In genomic region chr6:20211037-20211940, GRCh38 we compare ENCODE assay signal across 8 cellular contexts. TPM values are rescaled to one million over a fixed set of nuclear protein-coding genes. Genes with fewer than 3 reads are reported as not detected.
DNase-seq lines count a peak whose midpoint lies in the region; ATAC-seq and TF ChIP-seq lines count a peak whose summit lies in the region.

No MANE protein-coding gene starts in this region.

- H3K4me1 ChIP-seq in osteoblast (ENCODE audit: insufficient read depth, low read length): peaks cover 7% of the 10 kb centered on the region

- H3K27me3 ChIP-seq in GM06990 (replicated peaks; ENCODE audit: control insufficient read depth, insufficient read depth, low read length) (no peaks in the 10 kb centered on the region), H7 (ENCODE audit: control insufficient read depth, insufficient read depth, low read length) (no peaks in the 10 kb centered on the region), osteoblast (ENCODE audit: insufficient read depth, low read length) (no peaks in the 10 kb centered on the region)

- H3K27ac ChIP-seq in osteoblast (ENCODE audit: low read depth, low read length): peak overlapping the region; percentile 9

- peak overlapping the region; percentile 90 for H2AFZ ChIP-seq in osteoblast (ENCODE audit: low read length)

- no peak for DNase-seq in GM06990 (ENCODE audit: extremely low read depth, insufficient read length)
- peak; percentile 65 for DNase-seq in H7
- peak; percentile 85 for DNase-seq in RPMI8226
- no peak for DNase-seq in osteoblast (ENCODE audit: insufficient read length, low spot score, missing footprints)
- DNase-seq in GM13976 (ENCODE audit: low spot score): no peak
- no peak for DNase-seq in NCI-H187 treated with DMSO at 0.1 percent for 48 hours (lab: John Stamatoyannopoulos, UW)

- peak overlapping the region; percentile 95 for H3K4me2 ChIP-seq in osteoblast (ENCODE audit: insufficient read depth, low read length)

- ATAC-seq in esophagus mucosa: peak; percentile 73
- no peak for ATAC-seq in GM18868 (IDR thresholded peaks at IDR 0.05; ENCODE audit: unreplicated experiment)

- H3K4me3 ChIP-seq in GM06990 (replicated peaks; ENCODE audit: low read depth, low read length) (peak overlapping the region; percentile 77), H7 (ENCODE audit: insufficient read depth, low read depth, low read length) (peak overlapping the region; percentile 81), osteoblast (ENCODE audit: insufficient read depth, low read length) (peak overlapping the region; percentile 81)

- no peaks in the 10 kb centered on the region for H3K79me2 ChIP-seq in osteoblast (ENCODE audit: insufficient read depth, low read length)

- in situ Hi-C loops in GM13976 (cut with MboI; ENCODE audit: low sequenced_read_pairs, unreplicated experiment): no loop called here

- no peaks in the 10 kb centered on the region for H4K20me1 ChIP-seq in osteoblast (ENCODE audit: insufficient read depth, low read length)

- H3K36me3 ChIP-seq in GM06990 (ENCODE audit: control insufficient read depth, insufficient read depth, low read length): no peaks in the 10 kb centered on the region
- no peaks in the 10 kb centered on the region for H3K36me3 ChIP-seq in H7 (replicated peaks; ENCODE audit: control insufficient read depth, insufficient read depth, low read length)
- H3K36me3 ChIP-seq in osteoblast (ENCODE audit: insufficient read depth, low read length): no peaks in the 10 kb centered on the region

- TF ChIP-seq CTCF in GM06990 (IDR thresholded peaks at IDR 0.05; ENCODE audit: insufficient read depth, low read length, poor library complexity, severe bottlenecking) (no peak), osteoblast (IDR thresholded peaks at IDR 0.05; ENCODE audit: extremely low read depth, low read depth, low read length) (no peak), GM13976 (IDR thresholded peaks at IDR 0.05; ENCODE audit: borderline replicate concordance, control extremely low read depth, extremely low read depth, insufficient read depth, missing control alignments) (no peak)

- H3K9me3 ChIP-seq in osteoblast (ENCODE audit: low read depth, low read length): no peaks in the 10 kb centered on the region

RNA-seq across cellular contexts. Expression of gene MBOAT1, which starts 1.0 kb away (rescaled TPM):
- total RNA-seq in H7 (2014; rRNA removed; shearing (Covaris generic)): 17.9 and 23.6 TPM in 2 replicates
- 6.3 TPM for total RNA-seq in esophagus mucosa
- 0.88 and 1.4 TPM in 2 replicates for total RNA-seq in osteoblast

Comparison
In these comparisons a context has a peak if more than half of its experiments do, and no peak if none do; other contexts are left out.
1. DNase-seq: peak in H7 (single experiment) and RPMI8226 (single experiment); none in GM06990 (single experiment), osteoblast (single experiment), GM13976 (single experiment) and NCI-H187 treated with DMSO at 0.1 percent for 48 hours (single experiment).
2. Peak in every context shown above with its lines, with median percentiles within 50 percentile points of each other: H3K4me3 ChIP-seq.